12 cellular contexts compared by ENCODE assay signal in genomic region chr5:157106668-157107461, GRCh38. TPM values are rescaled to one million over a fixed set of nuclear protein-coding genes. Genes with fewer than 3 reads are reported as not detected.
DNase-seq lines count a peak whose midpoint lies in the region; ATAC-seq, FAIRE-seq and TF ChIP-seq lines count a peak whose summit lies in the region.
"Had no signal": no experiment of that assay in that cellular context is flagged by ENCODE, and none has a peak within 500 bp of the region (broad histone marks: within the 10 kb centered on the region; RNA-seq: fewer than 3 reads in every experiment).

No MANE protein-coding gene starts in this region.

- peak in 1 of 3 donors; percentile 37 for DNase-seq in CD4-positive, CD25-positive, alpha-beta regulatory T cell
- DNase-seq in HT1080 (ENCODE audit: low read depth), result peak; percentile 25
- peak; percentile 12 for DNase-seq in myocyte (ENCODE audit: low read depth)
- DNase-seq in activated effector memory CD4-positive, alpha-beta T cell treated with Interleukin-2 at 50 U/mL for 16 hours, result no peak
- DNase-seq in HAP-1 (ENCODE audit: low spot score in 2 of 2), result no peak
- DNase-seq in chondrocyte (ENCODE audit: low spot score), result no peak
- DNase-seq in HTR-8/SVneo (ENCODE audit: insufficient read length, low spot score), result no peak
- DNase-seq: naive B cell had no signal

- peak overlapping the region; percentile 14 for H3K4me3 ChIP-seq in CD4-positive, CD25-positive, alpha-beta regulatory T cell (ENCODE audit: low read depth, low read length)
- no peak overlapping the region for H3K4me3 ChIP-seq in HAP-1
- H3K4me3 ChIP-seq: SJSA1, thyroid gland had no signal

- no peak for ATAC-seq in CD4-positive, CD25-positive, alpha-beta regulatory T cell (ENCODE audit: low read depth in 2 of 2)

- peak overlapping the region in 3 of 4 donors; percentile 54 to 70 (median 68) for H3K4me3 Mint-ChIP-seq in CD4-positive, CD25-positive, alpha-beta regulatory T cell
- peak overlapping the region; percentile 47 for H3K4me3 Mint-ChIP-seq in activated naive CD8-positive, alpha-beta T cell
- H3K4me3 Mint-ChIP-seq in chondrocyte (ENCODE audit: unreplicated experiment), result no peak overlapping the region
- H3K4me3 Mint-ChIP-seq: central memory CD8-positive, alpha-beta T cell had no signal

- no peaks in the 10 kb centered on the region for H3K27me3 ChIP-seq in CD4-positive, CD25-positive, alpha-beta regulatory T cell (ENCODE audit: control insufficient read depth, insufficient read depth, low read length)
- H3K27me3 ChIP-seq in HAP-1 (ENCODE audit: low read depth), result no peaks in the 10 kb centered on the region
- H3K27me3 ChIP-seq: thyroid gland had no signal

- H3K4me1 Mint-ChIP-seq in CD4-positive, CD25-positive, alpha-beta regulatory T cell, result peaks cover 18 to 53% (median 34%) of the 10 kb centered on the region in 4 donors
- H3K4me1 Mint-ChIP-seq in activated naive CD8-positive, alpha-beta T cell (ENCODE audit: low read depth), result peaks cover 50% of the 10 kb centered on the region
- peaks cover 10% of the 10 kb centered on the region for H3K4me1 Mint-ChIP-seq in chondrocyte (ENCODE audit: low read depth)

- no peaks in the 10 kb centered on the region for H3K27me3 Mint-ChIP-seq in CD4-positive, CD25-positive, alpha-beta regulatory T cell
- no peaks in the 10 kb centered on the region for H3K27me3 Mint-ChIP-seq in activated naive CD8-positive, alpha-beta T cell
- no peaks in the 10 kb centered on the region for H3K27me3 Mint-ChIP-seq in chondrocyte (ENCODE audit: low read depth)
- H3K27me3 Mint-ChIP-seq: central memory CD8-positive, alpha-beta T cell; naive B cell had no signal

- H3K9me3 ChIP-seq in CD4-positive, CD25-positive, alpha-beta regulatory T cell (ENCODE audit: control insufficient read depth in 2 of 2, low read length in 2 of 2), result no peaks in the 10 kb centered on the region
- no peaks in the 10 kb centered on the region for H3K9me3 ChIP-seq in HAP-1
- H3K9me3 ChIP-seq: SJSA1, thyroid gland had no signal

- H3K36me3 ChIP-seq in CD4-positive, CD25-positive, alpha-beta regulatory T cell (ENCODE audit: control insufficient read depth, insufficient read depth, low read length), result no peaks in the 10 kb centered on the region
- no peaks in the 10 kb centered on the region for H3K36me3 ChIP-seq in HAP-1 (replicated peaks)
- H3K36me3 ChIP-seq: SJSA1, thyroid gland had no signal

- H3K4me1 ChIP-seq in CD4-positive, CD25-positive, alpha-beta regulatory T cell (ENCODE audit: control insufficient read depth, insufficient read depth, low read length, poor library complexity, severe bottlenecking), result peaks cover 25% of the 10 kb centered on the region
- no peaks in the 10 kb centered on the region for H3K4me1 ChIP-seq in HAP-1
- H3K4me1 ChIP-seq: SJSA1, thyroid gland had no signal

- H3K9me3 Mint-ChIP-seq in CD4-positive, CD25-positive, alpha-beta regulatory T cell, result no peaks in the 10 kb centered on the region
- H3K9me3 Mint-ChIP-seq in activated naive CD8-positive, alpha-beta T cell (ENCODE audit: low read depth), result no peaks in the 10 kb centered on the region
- H3K9me3 Mint-ChIP-seq in chondrocyte (ENCODE audit: low read depth), result no peaks in the 10 kb centered on the region
- H3K9me3 Mint-ChIP-seq: central memory CD8-positive, alpha-beta T cell; naive B cell had no signal

- H3K27ac ChIP-seq in CD4-positive, CD25-positive, alpha-beta regulatory T cell (ENCODE audit: insufficient read depth, low read length, poor library complexity, severe bottlenecking), result no peak overlapping the region
- H3K27ac ChIP-seq: SJSA1, thyroid gland had no signal

- peak overlapping the region in 2 of 3 donors; percentile 75 to 86 for H3K27ac Mint-ChIP-seq in CD4-positive, CD25-positive, alpha-beta regulatory T cell
- peak overlapping the region; percentile 41 for H3K27ac Mint-ChIP-seq in activated naive CD8-positive, alpha-beta T cell
- no peak overlapping the region for H3K27ac Mint-ChIP-seq in chondrocyte (ENCODE audit: unreplicated experiment)

- no peak for TF ChIP-seq CTCF in chondrocyte (IDR thresholded peaks at IDR 0.05)

- in situ Hi-C loops in HAP-1 (cut with MboI; ENCODE audit: low sequenced_read_pairs), result no loop called here

- peaks cover 11% of the 10 kb centered on the region for H3K36me3 Mint-ChIP-seq in CD4-positive, CD25-positive, alpha-beta regulatory T cell
- H3K36me3 Mint-ChIP-seq in activated naive CD8-positive, alpha-beta T cell, result peaks cover 6% of the 10 kb centered on the region
- H3K36me3 Mint-ChIP-seq in chondrocyte (ENCODE audit: low read depth), result no peaks in the 10 kb centered on the region

- no peak for FAIRE-seq in HTR-8/SVneo (lab: Jason Lieb, UNC)

RNA-seq across cellular contexts. Expression of gene HAVCR2, which starts 2.0 kb away (rescaled TPM):
- total RNA-seq in CD4-positive, CD25-positive, alpha-beta regulatory T cell, result 5.0 TPM
- 1 to 10 TPM; 4.0 to 9.7 (median 7.0) TPM for polyA plus RNA-seq in CD4-positive, CD25-positive, alpha-beta regulatory T cell
- 0.20 and 0.39 TPM in 2 replicates for total RNA-seq in HT1080 (2014; rRNA removed; shearing (Covaris generic))
- 0.02 TPM in 1 of 2 replicates, not detected in the other for polyA plus RNA-seq in HT1080 (2015; cell fraction: cytosol; rRNA removed)
- 2.1 TPM in 1 of 2 replicates, not detected in the other for polyA plus RNA-seq in HT1080 (2015; cell fraction: nucleus; rRNA removed)
- total RNA-seq in myocyte (0.37 and 2.4 TPM in 2 replicates), chondrocyte (0.28 to 0.35 TPM in 2 of 3 replicates, not detected in the other)
- polyA plus RNA-seq in myocyte (2012), result 0.40 TPM

RNA-seq across cellular contexts. Expression of gene MED7, which starts 35.8 kb away (rescaled TPM):
- 9.0 TPM for total RNA-seq in CD4-positive, CD25-positive, alpha-beta regulatory T cell
- polyA plus RNA-seq in CD4-positive, CD25-positive, alpha-beta regulatory T cell, result 10 to 100 TPM; 15.0 to 19.5 (median 16.1) TPM
- total RNA-seq in HT1080 (2014; rRNA removed; shearing (Covaris generic)), result 9.7 and 13.2 TPM in 2 replicates
- polyA plus RNA-seq in HT1080 (2015; cell fraction: cytosol; rRNA removed), result 10.7 and 14.5 TPM in 2 replicates
- polyA plus RNA-seq in HT1080 (2015; cell fraction: nucleus; rRNA removed), result 12.6 and 12.9 TPM in 2 replicates
- 12.4 and 16.0 TPM in 2 replicates for total RNA-seq in myocyte
- polyA plus RNA-seq in myocyte (2012), result 11.0 TPM
- total RNA-seq in chondrocyte, result 8.8 to 10.4 TPM (median 10.3 TPM) in 3 replicates

RNA-seq across cellular contexts. Expression of gene HAVCR1, which starts 47.9 kb away (rescaled TPM):
- total RNA-seq in CD4-positive, CD25-positive, alpha-beta regulatory T cell, result 7.9 TPM
- polyA plus RNA-seq in CD4-positive, CD25-positive, alpha-beta regulatory T cell, result 1 to 10 TPM; 1.7 to 8.2 (median 3.7) TPM
- not detected in 2 replicates for total RNA-seq in HT1080 (2014; rRNA removed; shearing (Covaris generic))
- 0.15 TPM in 1 of 2 replicates, not detected in the other for polyA plus RNA-seq in HT1080 (2015; cell fraction: cytosol; rRNA removed)
- not detected in 2 replicates for polyA plus RNA-seq in HT1080 (2015; cell fraction: nucleus; rRNA removed)
- total RNA-seq in myocyte (0.43 TPM in 1 of 2 replicates, not detected in the other), chondrocyte (0.15 TPM in 1 of 3 replicates, not detected in the others)
- not detected for polyA plus RNA-seq in myocyte (2012)
- total RNA-seq: SJSA1 had no signal

RNA-seq across cellular contexts. Expression of gene GARIN3, which starts 59.2 kb away (rescaled TPM):
- total RNA-seq in CD4-positive, CD25-positive, alpha-beta regulatory T cell, result not detected
- polyA plus RNA-seq in CD4-positive, CD25-positive, alpha-beta regulatory T cell, result not detected
- total RNA-seq in HT1080 (2014; rRNA removed; shearing (Covaris generic)), result not detected in 2 replicates
- not detected in 2 replicates for polyA plus RNA-seq in HT1080 (2015; cell fraction: cytosol; rRNA removed)
- not detected in 2 replicates for polyA plus RNA-seq in HT1080 (2015; cell fraction: nucleus; rRNA removed)
- not detected in 2 replicates for total RNA-seq in myocyte
- polyA plus RNA-seq in myocyte (2012), result not detected
- total RNA-seq in chondrocyte, result not detected in 3 replicates
- total RNA-seq: SJSA1, thyroid gland had no signal

Comparison
In these comparisons a context has a peak if more than half of its experiments do, and no peak if none do; other contexts are left out.
1. DNase-seq: peak in HT1080 (single experiment) and myocyte (single experiment); none in activated effector memory CD4-positive, alpha-beta T cell treated with Interleukin-2 at 50 U/mL for 16 hours (single experiment), HAP-1 (0 of 2), chondrocyte (single experiment) and HTR-8/SVneo (single experiment).